Comparison of ENCODE assay signal across 33 cellular contexts in the genomic region with DNA sequence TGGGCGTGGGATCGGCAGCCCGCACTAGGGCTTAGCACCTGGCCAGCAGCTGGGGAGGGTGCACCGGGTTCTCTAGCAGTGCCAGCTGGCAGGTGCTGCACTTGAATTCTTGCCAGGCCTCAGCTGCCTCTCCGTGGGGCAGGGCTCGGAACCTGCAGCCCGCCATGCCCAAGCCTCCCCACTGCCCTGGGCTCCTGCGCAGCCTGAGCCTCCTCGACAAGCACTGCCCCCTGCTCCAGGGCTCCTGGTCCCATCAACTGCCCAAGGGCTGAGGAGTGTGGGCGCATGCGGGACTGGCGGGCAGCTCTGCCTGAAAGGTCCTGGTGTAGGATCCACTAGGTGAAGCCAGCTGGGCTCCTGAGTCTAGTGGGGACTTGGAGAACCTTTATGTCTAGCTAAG. TPM values are rescaled to one million over a fixed set of nuclear protein-coding genes. Genes with fewer than 3 reads are reported as not detected.
"Had no signal": no experiment of that assay in that cellular context is flagged by ENCODE, and none has a peak within 500 bp of the region (broad histone marks: within the 10 kb centered on the region; RNA-seq: fewer than 3 reads in every experiment).

No MANE protein-coding gene starts in this region.

- ATAC-seq: activated CD8-positive, alpha-beta T cell treated with anti-CD3 and anti-CD28 coated beads for 36 hours; activated naive CD4-positive, alpha-beta T cell treated with anti-CD3 and anti-CD28 coated beads, Interleukin-2, amount 50 U/mL, for 72 hours; activated T-cell treated with anti-CD3 and anti-CD28 coated beads, Interleukin-2, amount 50 U/mL, for 4 hours; activated T-cell treated with anti-CD3 and anti-CD28 coated beads, Interleukin-2, amount 50 U/mL, for 72 hours; activated T-helper 17 cell treated with anti-CD3 and anti-CD28 coated beads, Interleukin-2, amount 50 U/mL, for 72 hours; body of pancreas had no signal

- DNase-seq: activated B cell treated with CpG ODN at 0.5 μM for 24 hours; activated CD4-positive, alpha-beta memory T cell treated with anti-CD3 and anti-CD28 coated beads for 36 hours; activated CD4-positive, alpha-beta T cell treated with anti-CD3 and anti-CD28 coated beads for 4 hours; activated CD4-positive, alpha-beta T cell treated with anti-CD3 and anti-CD28 coated beads, Interleukin-2, amount 10 ng/mL, durations not matched to agents 24 days and 14 days; activated CD4-positive, alpha-beta T cell treated with anti-CD3 and anti-CD28 coated beads, Interleukin-2, amount 50 U/mL, for 1 hour; activated CD4-positive, alpha-beta T cell treated with anti-CD3 and anti-CD28 coated beads, Interleukin-2, amount 50 U/mL, for 4 hours; activated CD4-positive, CD25-positive, alpha-beta regulatory T cell treated with anti-CD3 and anti-CD28 coated beads, Interleukin-2, amount 50 U/mL, for 72 hours; activated CD8-positive, alpha-beta memory T cell treated with anti-CD3 and anti-CD28 coated beads, Interleukin-2, amount 50 U/mL, for 4 hours; activated CD8-positive, alpha-beta T cell treated with anti-CD3 and anti-CD28 coated beads for 36 hours; activated effector memory CD4-positive, alpha-beta T cell treated with anti-CD3 and anti-CD28 coated beads, Interleukin-2, amount 50 U/mL, for 16 hours; activated gamma-delta T cell treated with Interleukin-2 at 50 U/mL for 16 hours; activated naive CD4-positive, alpha-beta T cell; activated naive CD4-positive, alpha-beta T cell treated with anti-CD3 and anti-CD28 coated beads for 36 hours; activated naive CD4-positive, alpha-beta T cell treated with anti-CD3 and anti-CD28 coated beads, Interleukin-2, amount 50 U/mL, for 16 hours; activated naive CD8-positive, alpha-beta T cell treated with anti-CD3 and anti-CD28 coated beads for 36 hours; activated T-cell treated with anti-CD3 and anti-CD28 coated beads for 4 hours; activated T-cell treated with anti-CD3 and anti-CD28 coated beads, Interleukin-2, amount 50 U/mL, for 1 hour; activated T-cell treated with anti-CD3 and anti-CD28 coated beads, Interleukin-2, amount 50 U/mL, for 4 hours; activated T-cell treated with anti-CD3 and anti-CD28 coated beads, Interleukin-2, amount 50 U/mL, for 72 hours; adrenal gland; amniotic stem cell; aorta; body of pancreas; brain microvascular endothelial cell; central memory CD4-positive, alpha-beta T cell; T-helper 2 cell; T-helper 9 cell had no signal

RNA-seq across cellular contexts. Expression of a gene that starts 34.9 kb away (rescaled TPM):
- total RNA-seq: activated B cell treated with CpG ODN at 0.5 μM for 24 hours; activated CD4-positive, alpha-beta memory T cell treated with anti-CD3 and anti-CD28 coated beads for 36 hours; activated CD4-positive, alpha-beta T cell treated with anti-CD3 and anti-CD28 coated beads, Interleukin-2, amount 10 ng/mL, durations not matched to agents 24 days and 14 days; activated CD8-positive, alpha-beta memory T cell treated with anti-CD3 and anti-CD28 coated beads for 36 hours; activated naive CD4-positive, alpha-beta T cell treated with anti-CD3 and anti-CD28 coated beads, Interleukin-2, amount 50 U/mL, for 72 hours; activated T-cell treated with anti-CD3 and anti-CD28 coated beads, Interleukin-2, amount 50 U/mL, for 72 hours; activated T-helper 1 cell treated with anti-CD3 and anti-CD28 coated beads, Interleukin-12 subunit alpha, Interleukin-12 subunit beta, Interleukin-2, Interleukin-4 antibody, amounts not matched to agents 30 ng/mL and 10 ng/mL and 1 ng/mL, durations not matched to agents 14 hours and 24 hours and 36 hours; adrenal gland; astrocyte; body of pancreas; cerebellum had no signal
